ENCODE assay signal across 2 cellular contexts in the genomic region with DNA sequence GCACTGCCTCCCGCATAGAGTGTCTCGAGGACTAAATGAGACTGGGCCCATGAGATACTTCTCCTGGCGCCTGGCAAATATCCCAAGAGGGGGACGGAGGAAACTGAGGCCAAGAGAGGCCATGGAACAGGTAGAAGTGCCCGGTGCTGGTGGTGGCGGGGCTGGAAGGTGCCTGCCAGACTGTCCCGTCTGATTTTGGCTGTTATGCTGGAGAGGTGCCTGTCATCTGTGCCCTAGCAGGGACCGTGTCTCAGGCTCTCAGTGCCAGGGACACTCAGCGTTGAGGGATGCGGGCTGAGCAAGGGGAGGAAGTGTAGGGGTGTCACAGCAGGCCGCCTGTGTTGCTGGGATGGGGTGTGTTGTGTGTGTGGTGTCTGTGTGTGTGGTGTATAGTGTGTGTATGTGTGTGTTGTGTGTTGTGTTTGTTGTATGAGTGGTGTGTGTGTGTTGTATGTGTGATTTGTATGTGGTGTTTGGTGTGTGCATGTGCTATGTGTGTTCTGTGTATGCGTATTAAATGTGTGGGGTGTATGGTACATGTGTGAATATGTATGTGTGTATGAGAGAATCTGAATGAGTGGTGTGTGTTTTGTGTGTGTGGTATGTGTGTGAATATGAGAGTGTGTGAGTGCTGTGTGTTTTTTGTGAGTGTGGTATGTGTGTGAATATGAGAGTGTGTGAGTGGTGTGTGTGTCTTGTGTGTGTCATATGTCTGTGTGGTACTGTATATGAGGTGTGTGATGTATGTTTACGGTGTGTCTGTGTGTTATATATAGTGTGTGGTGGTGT.
TF ChIP-seq lines count a peak whose summit lies in the region.

No MANE protein-coding gene starts in this region.

TF ChIP-seq in HEK293, 187 proteins besides CTCF, POLR2A, EP300 and RAD21 (continued from another document):
- no peak for TF ChIP-seq PRDM2 (tag by site-specific recombination; IDR thresholded peaks at IDR 0.05; ENCODE audit: borderline replicate concordance)
- TF ChIP-seq ZBTB1 (tag by site-specific recombination; IDR thresholded peaks at IDR 0.05) = no peak
- no peak for TF ChIP-seq ZNF626 (tag by site-specific recombination; IDR thresholded peaks at IDR 0.05)
- TF ChIP-seq ZNF148 (tag by site-specific recombination; IDR thresholded peaks at IDR 0.05; ENCODE audit: borderline replicate concordance) = peak; percentile 55; the same call in 1 of the 2 replicates
- TF ChIP-seq ZIC2 (tag by site-specific recombination; IDR thresholded peaks at IDR 0.05) = peak; percentile 8; the same call in 1 of the 2 replicates
- 0 out of 2 replicates have a peak, but pooled peaks have one; percentile 31 for TF ChIP-seq ZNF785 (tag by site-specific recombination; IDR thresholded peaks at IDR 0.05)
- TF ChIP-seq ZBTB48 (tag by site-specific recombination; IDR thresholded peaks at IDR 0.05) = peak; percentile 77
- TF ChIP-seq ZNF776 (tag by site-specific recombination; IDR thresholded peaks at IDR 0.05; ENCODE audit: borderline replicate concordance) = peak; percentile 54; the same call in 1 of the 2 replicates
- 0 out of 2 replicates have a peak, but pooled peaks have one; percentile 18 for TF ChIP-seq ZNF248 (tag by site-specific recombination; IDR thresholded peaks at IDR 0.05)
- 0 out of 2 replicates have a peak, but pooled peaks have one; percentile 6 for TF ChIP-seq BCL6B (tag by site-specific recombination; IDR thresholded peaks at IDR 0.05)
TF ChIP-seq in HEK293: peak in this region for 9.

TF ChIP-seq in GM12878, 131 proteins besides CTCF, POLR2A, EP300 and RAD21 (continued from another document):
- no peak for TF ChIP-seq ZBTB40 (IDR thresholded peaks at IDR 0.05; ENCODE audit: borderline replicate concordance)
- TF ChIP-seq MAX (IDR thresholded peaks at IDR 0.05; ENCODE audit: low read depth, low read length) = no peak
- TF ChIP-seq CBX5 (IDR thresholded peaks at IDR 0.05; ENCODE audit: low read depth) = no peak
- TF ChIP-seq IKZF1 (conservative IDR thresholded peaks at IDR 0.05) = no peak
TF ChIP-seq in GM12878: peak in this region for 0.
